Comparison of ENCODE assay signal across 8 cellular contexts in the genomic region with DNA sequence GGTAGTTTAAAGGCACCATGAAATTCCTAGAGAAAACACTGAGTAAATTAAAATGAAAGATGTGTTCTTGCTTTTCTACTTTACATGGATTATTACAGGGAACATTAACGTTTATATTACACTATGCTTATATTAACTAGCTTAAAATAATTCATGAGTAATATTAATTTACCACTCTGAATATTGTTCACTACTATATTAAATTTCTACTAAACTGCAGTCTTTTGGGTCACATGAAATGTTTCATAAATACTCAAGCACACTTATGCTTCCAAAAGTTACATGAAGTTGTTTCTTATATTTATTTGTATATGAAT. TPM values are rescaled to one million over a fixed set of nuclear protein-coding genes. Genes with fewer than 3 reads are reported as not detected.
DNase-seq lines count a peak whose midpoint lies in the region; ATAC-seq and TF ChIP-seq lines count a peak whose summit lies in the region.

No MANE protein-coding gene starts in this region.

- ATAC-seq in natural killer cell treated with Interleukin-12 subunit alpha and Interleukin-12 subunit beta and Interleukin-15 and Interleukin-18, amount 100 ng/mL, for 72 hours, result no peak
- ATAC-seq in HG02678 (IDR thresholded peaks at IDR 0.05; ENCODE audit: unreplicated experiment), result no peak

- intact Hi-C loops in breast epithelium (cut with DNase I; ENCODE audit: low total_unique reads), result no loop called here

- H3K36me3 Mint-ChIP-seq in natural killer cell treated with Interleukin-12 subunit alpha and Interleukin-12 subunit beta and Interleukin-15 and Interleukin-18, amount 100 ng/mL, for 72 hours, result peaks cover 6% of the 10 kb centered on the region

- peak overlapping the region; percentile 42 for H3K4me3 ChIP-seq in Jurkat, Clone E6-1 (ENCODE audit: low read length)
- H3K4me3 ChIP-seq in breast epithelium, result peak overlapping the region in 2 of 3 donors; percentile 34 to 56

- H3K27ac ChIP-seq in 22Rv1, result peak overlapping the region; percentile 93
- peak overlapping the region; percentile 96 for H3K27ac ChIP-seq in breast epithelium

- TF ChIP-seq CTCF in 22Rv1 (IDR thresholded peaks at IDR 0.05) (no peak), breast epithelium (IDR thresholded peaks at IDR 0.05) (no peak)

- H3K27me3 Mint-ChIP-seq in natural killer cell treated with Interleukin-12 subunit alpha and Interleukin-12 subunit beta and Interleukin-15 and Interleukin-18, amount 100 ng/mL, for 72 hours, result no peaks in the 10 kb centered on the region

- H3K4me1 Mint-ChIP-seq in natural killer cell treated with Interleukin-12 subunit alpha and Interleukin-12 subunit beta and Interleukin-15 and Interleukin-18, amount 100 ng/mL, for 72 hours (ENCODE audit: low read depth in 2 of 2), result peaks cover 47 to 58% of the 10 kb centered on the region in 2 donors

- no peak for TF ChIP-seq POLR2A in breast epithelium (IDR thresholded peaks at IDR 0.05)

- no peaks in the 10 kb centered on the region for H3K9me3 Mint-ChIP-seq in natural killer cell treated with Interleukin-12 subunit alpha and Interleukin-12 subunit beta and Interleukin-15 and Interleukin-18, amount 100 ng/mL, for 72 hours

- H3K27ac Mint-ChIP-seq in natural killer cell treated with Interleukin-12 subunit alpha and Interleukin-12 subunit beta and Interleukin-15 and Interleukin-18, amount 100 ng/mL, for 72 hours, result peak overlapping the region; percentile 83 to 98

- DNase-seq in Jurkat, Clone E6-1 (ENCODE audit: low read depth, low spot score), result no peak
- DNase-seq in breast epithelium (ENCODE audit: low spot score in 2 of 2) (no peak), RPMI8226 (no peak), CD1c-positive myeloid dendritic cell (ENCODE audit: extremely low spot score) (no peak)
- DNase-seq in natural killer cell treated with Interleukin-12 subunit alpha and Interleukin-12 subunit beta and Interleukin-15 and Interleukin-18, amount 100 ng/mL, for 72 hours (ENCODE audit: low spot score), result no peak
- no peak for DNase-seq in stimulated activated CD4-positive, alpha-beta T cell treated with anti-CD3 and anti-CD28 coated beads, Interleukin-2, amount 100 ng/mL, for 48 hours

- no peaks in the 10 kb centered on the region for H3K27me3 ChIP-seq in breast epithelium

- H3K9me3 ChIP-seq in breast epithelium, result no peaks in the 10 kb centered on the region

- H3K36me3 ChIP-seq in breast epithelium, result no peaks in the 10 kb centered on the region

- peak overlapping the region; percentile 62 for H3K4me3 Mint-ChIP-seq in natural killer cell treated with Interleukin-12 subunit alpha and Interleukin-12 subunit beta and Interleukin-15 and Interleukin-18, amount 100 ng/mL, for 72 hours

- peaks cover 9 to 11% of the 10 kb centered on the region in 2 donors for H3K4me1 ChIP-seq in breast epithelium

RNA-seq across cellular contexts. Expression of a gene that starts 3.4 kb away (rescaled TPM):
- polyA plus RNA-seq in Jurkat, Clone E6-1 (2012; ENCODE audit: insufficient read depth, insufficient read length), result 47.0 TPM
- 10 to 100 TPM; 58.0 to 72.3 (median 69.1) TPM for total RNA-seq in breast epithelium
- 10 to 100 TPM; 41.0 to 84.2 TPM for total RNA-seq in natural killer cell treated with Interleukin-12 subunit alpha and Interleukin-12 subunit beta and Interleukin-15 and Interleukin-18, amount 100 ng/mL, for 72 hours

RNA-seq across cellular contexts. Expression of a gene that starts 5.2 kb away (rescaled TPM):
- polyA plus RNA-seq in Jurkat, Clone E6-1 (2012; ENCODE audit: insufficient read depth, insufficient read length), result 21.9 TPM
- total RNA-seq in breast epithelium, result 10 to 100 TPM; 43.0 to 74.7 (median 67.4) TPM
- 10 to 100 TPM; 30.5 to 36.9 TPM for total RNA-seq in natural killer cell treated with Interleukin-12 subunit alpha and Interleukin-12 subunit beta and Interleukin-15 and Interleukin-18, amount 100 ng/mL, for 72 hours
